Comparison of ENCODE assay signal across 8 cellular contexts in the genomic region with DNA sequence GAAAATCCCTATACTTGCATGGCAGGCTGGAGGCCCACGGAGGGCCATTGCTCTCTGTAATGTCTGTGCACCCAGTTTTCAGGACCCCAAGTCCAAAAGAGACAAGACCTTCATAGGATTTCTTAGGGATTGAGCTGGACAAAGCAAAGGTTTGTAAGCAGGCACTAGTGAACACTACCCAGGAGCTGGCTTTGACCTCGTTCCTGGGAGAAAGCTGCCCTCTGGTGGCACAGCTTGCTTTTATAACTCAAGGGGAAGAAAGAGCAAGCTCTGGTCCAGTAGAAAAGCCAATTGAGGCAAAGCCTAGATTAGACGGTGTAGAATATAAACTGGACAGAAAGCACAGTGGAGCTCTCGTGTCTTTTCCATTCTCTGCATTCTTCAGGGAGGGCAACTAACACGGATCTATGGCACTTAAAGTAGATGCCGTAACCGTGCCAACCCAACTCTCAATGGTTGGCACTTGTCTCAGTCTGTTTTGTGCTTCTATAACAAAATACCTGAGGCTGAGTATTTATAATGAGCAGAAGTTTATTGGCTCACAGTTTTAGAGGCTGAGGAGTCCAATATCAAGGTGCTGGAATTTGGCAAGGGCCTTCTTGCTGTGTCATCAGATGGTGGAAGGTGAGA. TPM values are rescaled to one million over a fixed set of nuclear protein-coding genes. Genes with fewer than 3 reads are reported as not detected.
A peak's percentile ranks its signal among the peaks of the same experiment; 100 is the strongest.
DNase-seq lines count a peak whose midpoint lies in the region; ATAC-seq lines count a peak whose summit lies in the region.

No MANE protein-coding gene starts in this region.

- intact Hi-C loops in Right ventricle myocardium superior (cut with DNase I): loop anchor here (2.0 to 5.0 kb wide), 2 partner anchors 47 to 154 kb away; no protein-coding TSS in a partner anchor

- peak; percentile 56 for ATAC-seq in GM21526 (IDR thresholded peaks at IDR 0.05; ENCODE audit: low FRiP score, unreplicated experiment)
- no peak for ATAC-seq in activated CD8-positive, alpha-beta T cell treated with anti-CD3 and anti-CD28 coated beads, Interleukin-2, amount 10 ng/mL, durations not matched to agents 7 days and 5 days
- ATAC-seq in Right ventricle myocardium superior (ENCODE audit: poor library complexity): peak; percentile 91
- ATAC-seq in GM21447 (IDR thresholded peaks at IDR 0.05; ENCODE audit: unreplicated experiment): no peak
- ATAC-seq in GM21723 (IDR thresholded peaks at IDR 0.05; ENCODE audit: unreplicated experiment): no peak

- CTCF ChIA-PET in activated CD8-positive, alpha-beta T cell treated with anti-CD3 and anti-CD28 coated beads, Interleukin-2, amount 10 ng/mL, durations not matched to agents 7 days and 5 days (lab: Charles Lee): interaction anchor here (0.8 to 1.4 kb wide), 3 partner anchors 47 to 153 kb away, joined by 3 to 7 read pairs (median 3); no protein-coding TSS in a partner anchor

- H3K4me3 Mint-ChIP-seq in activated CD8-positive, alpha-beta T cell treated with anti-CD3 and anti-CD28 coated beads, Interleukin-2, amount 10 ng/mL, durations not matched to agents 7 days and 5 days: no peak overlapping the region

- no peaks in the 10 kb centered on the region for H3K9me3 Mint-ChIP-seq in activated CD8-positive, alpha-beta T cell treated with anti-CD3 and anti-CD28 coated beads, Interleukin-2, amount 10 ng/mL, durations not matched to agents 7 days and 5 days (ENCODE audit: insufficient read depth)

- no peaks in the 10 kb centered on the region for H3K27me3 Mint-ChIP-seq in activated CD8-positive, alpha-beta T cell treated with anti-CD3 and anti-CD28 coated beads, Interleukin-2, amount 10 ng/mL, durations not matched to agents 7 days and 5 days (ENCODE audit: low read depth)

- POLR2A ChIA-PET in activated CD8-positive, alpha-beta T cell treated with anti-CD3 and anti-CD28 coated beads, Interleukin-2, amount 10 ng/mL, durations not matched to agents 7 days and 5 days (lab: Charles Lee): no interaction called here

- DNase-seq in DMS79 treated with DMSO at 0.1 percent for 48 hours (lab: John Stamatoyannopoulos, UW) (peak; percentile 43), NCI-H1694 treated with DMSO at 0.1 percent for 48 hours (lab: John Stamatoyannopoulos, UW) (peak; percentile 57), Right ventricle myocardium superior (peak; percentile 62), pulmonary artery endothelial cell (ENCODE audit: low read depth, low spot score) (peak; percentile 10)
- DNase-seq in activated CD8-positive, alpha-beta T cell treated with anti-CD3 and anti-CD28 coated beads, Interleukin-2, amount 10 ng/mL, durations not matched to agents 7 days and 5 days: peak; percentile 30

- H3K36me3 Mint-ChIP-seq in activated CD8-positive, alpha-beta T cell treated with anti-CD3 and anti-CD28 coated beads, Interleukin-2, amount 10 ng/mL, durations not matched to agents 7 days and 5 days (ENCODE audit: low read depth): no peaks in the 10 kb centered on the region

- H3K27ac Mint-ChIP-seq in activated CD8-positive, alpha-beta T cell treated with anti-CD3 and anti-CD28 coated beads, Interleukin-2, amount 10 ng/mL, durations not matched to agents 7 days and 5 days: no peak overlapping the region

- H3K4me1 Mint-ChIP-seq in activated CD8-positive, alpha-beta T cell treated with anti-CD3 and anti-CD28 coated beads, Interleukin-2, amount 10 ng/mL, durations not matched to agents 7 days and 5 days (ENCODE audit: low read depth): no peaks in the 10 kb centered on the region

RNA-seq across cellular contexts. Expression of a gene that starts 7.9 kb away (rescaled TPM):
- not detected for total RNA-seq in activated CD8-positive, alpha-beta T cell treated with anti-CD3 and anti-CD28 coated beads, Interleukin-2, amount 10 ng/mL, durations not matched to agents 7 days and 5 days
- total RNA-seq in Right ventricle myocardium superior: 0.13 TPM
- total RNA-seq in pulmonary artery endothelial cell: 0.04 and 0.33 TPM in 2 replicates

Comparison
In these comparisons a context has a peak if more than half of its experiments do, and no peak if none do; other contexts are left out.
1. DNase-seq: peak in every context shown above with its lines; median percentile 62 in Right ventricle myocardium superior; 57 in NCI-H1694 treated with DMSO at 0.1 percent for 48 hours; 43 in DMS79 treated with DMSO at 0.1 percent for 48 hours; 30 in activated CD8-positive, alpha-beta T cell treated with anti-CD3 and anti-CD28 coated beads, Interleukin-2, amount 10 ng/mL, durations not matched to agents 7 days and 5 days; 10 in pulmonary artery endothelial cell.
2. ATAC-seq: peak in GM21526 (single experiment) and Right ventricle myocardium superior (single experiment); none in activated CD8-positive, alpha-beta T cell treated with anti-CD3 and anti-CD28 coated beads, Interleukin-2, amount 10 ng/mL, durations not matched to agents 7 days and 5 days (single experiment), GM21447 (single experiment) and GM21723 (single experiment).